ENCODE assay signal across 11 cellular contexts in genomic region chr6:167700199-167700598, GRCh38.
DNase-seq lines count a peak whose midpoint lies in the region; ATAC-seq, FAIRE-seq and TF ChIP-seq lines count a peak whose summit lies in the region.
"Had no signal": no experiment of that assay in that cellular context is flagged by ENCODE, and none has a peak within 500 bp of the region (broad histone marks: within the 10 kb centered on the region; RNA-seq: fewer than 3 reads in every experiment).

No MANE protein-coding gene starts in this region.

- no peaks in the 10 kb centered on the region for H3K9me3 Mint-ChIP-seq in astrocyte (ENCODE audit: unreplicated experiment)
- H3K9me3 Mint-ChIP-seq: activated T-helper 2 cell treated with anti-CD3 and anti-CD28 coated beads, Interferon-gamma antibody, Interleukin-2, Interleukin-4, amounts not matched to agents 10 μg/mL and 5 μg/mL and 100 μg/mL, durations not matched to agents 14 hours and 24 hours and 36 hours had no signal

- H3K4me1 Mint-ChIP-seq in astrocyte (ENCODE audit: low read depth, unreplicated experiment) = peaks cover 12% of the 10 kb centered on the region

- H3K4me2 ChIP-seq in astrocyte (ENCODE audit: low read length) (peak overlapping the region; percentile 82), mesenchymal stem cell (ENCODE audit: low read length, poor library complexity, severe bottlenecking) (no peak overlapping the region)

- H2BK5ac ChIP-seq in mesenchymal stem cell (ENCODE audit: low read depth, low read length, poor library complexity, severe bottlenecking) = no peak overlapping the region

- H4K91ac ChIP-seq in mesenchymal stem cell (ENCODE audit: low read length) = peak overlapping the region; percentile 73

- 81 to 83% (median 82%) methylated on average over 8 of the region's 8 CpGs for WGBS in heart left ventricle, 4 donors
- WGBS in mesenchymal stem cell = 56% methylated on average over 7 of the region's 8 CpGs
- WGBS in upper lobe of left lung, 2 donors = 76 to 83% methylated on average over 8 of the region's 8 CpGs
- WGBS in stomach, 5 donors = 64 to 73% (median 69%) methylated on average over 8 of the region's 8 CpGs
- WGBS in pancreas, 2 donors = 75 to 78% methylated on average over 8 of the region's 8 CpGs

- no peak for TF ChIP-seq POLR2A in heart left ventricle (IDR thresholded peaks at IDR 0.05)
- no peak for TF ChIP-seq POLR2A in upper lobe of left lung (IDR thresholded peaks at IDR 0.05)
- no peak for TF ChIP-seq POLR2A in stomach (IDR thresholded peaks at IDR 0.05)

- FAIRE-seq in astrocyte (lab: Jason Lieb, UNC) (no peak), pancreas (lab: Jason Lieb, UNC) (no peak)

- H3K9ac ChIP-seq in astrocyte (ENCODE audit: low read length) = no peak overlapping the region
- no peak overlapping the region for H3K9ac ChIP-seq in mesenchymal stem cell (ENCODE audit: low read length)

- intact Hi-C loops in heart left ventricle (cut with DNase I) = loop anchor here in 1 of 10 donors (10.0 kb wide), 1 partner anchor 195 kb away; no protein-coding TSS in a partner anchor
- intact Hi-C loops in Right ventricle myocardium inferior (cut with DNase I) = no loop called here
- intact Hi-C loops in stomach (cut with DNase I; ENCODE audit: low total_unique reads) = no loop called here
- intact Hi-C loops in pancreas (cut with DNase I) = no loop called here

- peak overlapping the region; percentile 90 to 91 for H3K18ac ChIP-seq in mesenchymal stem cell (ENCODE audit: low read depth in 1 of 2, low read length in 2 of 2)

- peak overlapping the region in 1 of 2 experiments; percentile 84 for H3K23ac ChIP-seq in mesenchymal stem cell (ENCODE audit: low read length in 2 of 2)

- no peak overlapping the region for H3K14ac ChIP-seq in mesenchymal stem cell (ENCODE audit: low read length in 2 of 2)

- H3K9me3 ChIP-seq in heart left ventricle (no peaks in the 10 kb centered on the region), astrocyte (ENCODE audit: insufficient read depth, low read depth, low read length) (no peaks in the 10 kb centered on the region), mesenchymal stem cell (ENCODE audit: control insufficient read depth, low read length) (no peaks in the 10 kb centered on the region), upper lobe of left lung (no peaks in the 10 kb centered on the region), stomach (no peaks in the 10 kb centered on the region), pancreas (no peaks in the 10 kb centered on the region)

- no peaks in the 10 kb centered on the region for H3K27me3 ChIP-seq in heart left ventricle
- no peaks in the 10 kb centered on the region for H3K27me3 ChIP-seq in astrocyte (ENCODE audit: insufficient read depth, low read length)
- H3K27me3 ChIP-seq in mesenchymal stem cell (ENCODE audit: control insufficient read depth in 1 of 2, insufficient read depth in 1 of 2, low read length in 2 of 2) = no peaks in the 10 kb centered on the region
- H3K27me3 ChIP-seq in upper lobe of left lung = no peaks in the 10 kb centered on the region
- H3K27me3 ChIP-seq in stomach = peaks cover 0 to 14% (median 0%) of the 10 kb centered on the region in 3 donors
- H3K27me3 ChIP-seq in pancreas = no peaks in the 10 kb centered on the region

- no peaks in the 10 kb centered on the region for H3K36me3 ChIP-seq in heart left ventricle
- H3K36me3 ChIP-seq in astrocyte (ENCODE audit: insufficient read depth, low read length) = no peaks in the 10 kb centered on the region
- H3K36me3 ChIP-seq in mesenchymal stem cell (ENCODE audit: control insufficient read depth in 1 of 2, insufficient read depth in 2 of 2, low read depth in 1 of 2, low read length in 2 of 2) = no peaks in the 10 kb centered on the region
- H3K36me3 ChIP-seq in upper lobe of left lung = no peaks in the 10 kb centered on the region
- no peaks in the 10 kb centered on the region for H3K36me3 ChIP-seq in stomach
- no peaks in the 10 kb centered on the region for H3K36me3 ChIP-seq in pancreas

- H3K4me3 Mint-ChIP-seq in astrocyte (ENCODE audit: unreplicated experiment) = no peak overlapping the region

- TF ChIP-seq EP300 in upper lobe of left lung (IDR thresholded peaks at IDR 0.05) (no peak), stomach (IDR thresholded peaks at IDR 0.05) (no peak)

- peaks cover 5% of the 10 kb centered on the region for H3K27me3 Mint-ChIP-seq in astrocyte (ENCODE audit: low read depth, unreplicated experiment)

- H3K4me3 ChIP-seq in heart left ventricle (peak overlapping the region in 1 of 12 donors; percentile 8), astrocyte (ENCODE audit: insufficient read depth, low read depth, low read length) (no peak overlapping the region), mesenchymal stem cell (ENCODE audit: insufficient read depth in 1 of 2, low read depth in 1 of 2, low read length in 2 of 2) (no peak overlapping the region), upper lobe of left lung (no peak overlapping the region), stomach (no peak overlapping the region), pancreas (no peak overlapping the region)

- peak overlapping the region; percentile 81 for H4K8ac ChIP-seq in mesenchymal stem cell (ENCODE audit: low read length)

- TF ChIP-seq CTCF in heart left ventricle (IDR thresholded peaks at IDR 0.05) (no peak), astrocyte (IDR thresholded peaks at IDR 0.05; ENCODE audit: insufficient read depth, low read depth, low read length) (no peak), upper lobe of left lung (IDR thresholded peaks at IDR 0.05) (no peak), stomach (IDR thresholded peaks at IDR 0.05) (no peak), pancreas (IDR thresholded peaks at IDR 0.05) (no peak)

- peak overlapping the region; percentile 49 to 77 for H2BK12ac ChIP-seq in mesenchymal stem cell (ENCODE audit: low read length in 2 of 2)

- H3K79me2 ChIP-seq in astrocyte (ENCODE audit: insufficient read depth, low read length) = no peaks in the 10 kb centered on the region

- H3K4ac ChIP-seq in mesenchymal stem cell (ENCODE audit: low read depth in 1 of 2, low read length in 2 of 2) = peak overlapping the region; percentile 57 to 68

- peak overlapping the region; percentile 13 for H2AFZ ChIP-seq in astrocyte (ENCODE audit: low read depth, low read length)
- H2AFZ ChIP-seq in mesenchymal stem cell (ENCODE audit: low read depth, low read length) = peak overlapping the region; percentile 18

- no peak for DNase-seq in heart left ventricle
- DNase-seq in Right ventricle myocardium inferior (ENCODE audit: missing footprints) = no peak
- DNase-seq in astrocyte (ENCODE audit: low read depth) = no peak
- DNase-seq in mesenchymal stem cell = no peak
- DNase-seq in upper lobe of left lung = no peak
- no peak for DNase-seq in stomach
- DNase-seq in pancreas = no peak
- DNase-seq: NCI-H187 treated with DMSO at 0.1 percent for 48 hours had no signal

- H2BK15ac ChIP-seq in mesenchymal stem cell (ENCODE audit: low read depth, poor library complexity, severe bottlenecking) = no peak overlapping the region

- H3K4me1 ChIP-seq in heart left ventricle (peaks cover 0 to 21% (median 17%) of the 10 kb centered on the region in 12 donors), astrocyte (ENCODE audit: insufficient read depth, low read length) (peaks cover 14% of the 10 kb centered on the region), mesenchymal stem cell (ENCODE audit: control insufficient read depth, insufficient read depth, low read depth, low read length) (peaks cover 11% of the 10 kb centered on the region), upper lobe of left lung (peaks cover 9 to 23% (median 19%) of the 10 kb centered on the region in 4 donors), stomach (peaks cover 0 to 17% (median 3%) of the 10 kb centered on the region in 4 donors), pancreas (no peaks in the 10 kb centered on the region)

- H4K20me1 ChIP-seq in astrocyte (ENCODE audit: insufficient read depth, low read length) = no peaks in the 10 kb centered on the region

- H3K79me1 ChIP-seq in mesenchymal stem cell (replicated peaks; ENCODE audit: low read length, poor library complexity, severe bottlenecking) = no peaks in the 10 kb centered on the region

- peak overlapping the region; percentile 14 to 96 (median 82) for H3K27ac ChIP-seq in heart left ventricle
- H3K27ac ChIP-seq in astrocyte (ENCODE audit: low read depth, low read length) = no peak overlapping the region
- H3K27ac ChIP-seq in mesenchymal stem cell (ENCODE audit: low read length, poor library complexity, severe bottlenecking) = no peak overlapping the region
- peak overlapping the region; percentile 62 to 88 (median 84) for H3K27ac ChIP-seq in upper lobe of left lung
- peak overlapping the region in 2 of 5 donors; percentile 70 to 80 for H3K27ac ChIP-seq in stomach
- peak overlapping the region in 2 of 4 donors; percentile 76 to 84 for H3K27ac ChIP-seq in pancreas

- peak overlapping the region; percentile 2 for H2BK120ac ChIP-seq in mesenchymal stem cell (ENCODE audit: low read depth, low read length)

- H3K36me3 Mint-ChIP-seq in astrocyte (ENCODE audit: low read depth, unreplicated experiment) = no peaks in the 10 kb centered on the region
- H3K36me3 Mint-ChIP-seq: stimulated activated effector memory CD8-positive, alpha-beta T cell treated with anti-CD3 and anti-CD28 coated beads, Interleukin-12 subunit alpha, Interleukin-12 subunit beta, amount 100 ng/mL, for 72 hours had no signal

- H3K27ac Mint-ChIP-seq in astrocyte (ENCODE audit: unreplicated experiment) = no peak overlapping the region

- no peak overlapping the region for H2AK5ac ChIP-seq in mesenchymal stem cell (ENCODE audit: low read length, severe bottlenecking)

- no peak for ATAC-seq in heart left ventricle
- ATAC-seq in Right ventricle myocardium inferior = no peak
- ATAC-seq in upper lobe of left lung (ENCODE audit: low FRiP score in 2 of 2) = no peak
- no peak for ATAC-seq in pancreas
- ATAC-seq in HG02938 (IDR thresholded peaks at IDR 0.05; ENCODE audit: unreplicated experiment) = no peak

Comparison
In these comparisons a context has a peak if more than half of its experiments do, and no peak if none do; other contexts are left out.
1. H3K27ac ChIP-seq: peak in heart left ventricle (12 of 12) and upper lobe of left lung (4 of 4); none in astrocyte (single experiment) and mesenchymal stem cell (single experiment).